Comparison of ENCODE assay signal across 15 cellular contexts in genomic region chr7:91242097-91242846, GRCh38. TPM values are rescaled to one million over a fixed set of nuclear protein-coding genes. Genes with fewer than 3 reads are reported as not detected.
DNase-seq lines count a peak whose midpoint lies in the region; TF ChIP-seq lines count a peak whose summit lies in the region.
"Had no signal": no experiment of that assay in that cellular context is flagged by ENCODE, and none has a peak within 500 bp of the region (broad histone marks: within the 10 kb centered on the region; RNA-seq: fewer than 3 reads in every experiment).

No MANE protein-coding gene starts in this region.

- H3K27ac ChIP-seq in prostate gland, result no peak overlapping the region
- H3K27ac ChIP-seq: C4-2B had no signal

- H3K27me3 Mint-ChIP-seq in HFFc6 (ENCODE audit: insufficient read depth), result no peaks in the 10 kb centered on the region; the same call in 1 of the 2 replicates

- no peaks in the 10 kb centered on the region for H3K9me3 ChIP-seq in prostate gland
- H3K9me3 ChIP-seq: HAP-1 had no signal

- peaks cover 61% of the 10 kb centered on the region for H3K4me1 Mint-ChIP-seq in HFFc6 (ENCODE audit: low read depth)
- H3K4me1 Mint-ChIP-seq: activated naive CD4-positive, alpha-beta T cell treated with anti-CD3 and anti-CD28 coated beads, Interleukin-2, amount 50 U/mL, for 24 hours; natural killer cell had no signal

- H3K4me1 ChIP-seq in prostate gland (replicated peaks), result no peaks in the 10 kb centered on the region

- no peaks in the 10 kb centered on the region for H3K9me3 Mint-ChIP-seq in HFFc6
- H3K9me3 Mint-ChIP-seq: activated naive CD4-positive, alpha-beta T cell treated with anti-CD3 and anti-CD28 coated beads, Interleukin-2, amount 50 U/mL, for 24 hours; natural killer cell had no signal

- no peaks in the 10 kb centered on the region for H3K36me3 ChIP-seq in prostate gland
- H3K36me3 ChIP-seq: HAP-1 had no signal

- peak overlapping the region; percentile 45; the same call in 1 of the 2 replicates for H3K4me3 Mint-ChIP-seq in HFFc6
- H3K4me3 Mint-ChIP-seq: activated naive CD4-positive, alpha-beta T cell treated with anti-CD3 and anti-CD28 coated beads, Interleukin-2, amount 50 U/mL, for 24 hours; natural killer cell had no signal

- peak overlapping the region; percentile 63 for H3K27ac Mint-ChIP-seq in HFFc6
- H3K27ac Mint-ChIP-seq: activated naive CD4-positive, alpha-beta T cell treated with anti-CD3 and anti-CD28 coated beads, Interleukin-2, amount 50 U/mL, for 24 hours; natural killer cell had no signal

- H3K4me3 ChIP-seq in prostate gland, result no peak overlapping the region
- H3K4me3 ChIP-seq: HAP-1 had no signal

- DNase-seq in Caki2 (ENCODE audit: low read depth) (peak; percentile 22), HFFc6 (peak; percentile 67), amniotic epithelial cell (ENCODE audit: low read depth) (peak; percentile 52), left kidney (ENCODE audit: low read depth, low spot score) (peak; percentile 48), pons (ENCODE audit: low spot score) (no peak), NCI-H446 (lab: John Stamatoyannopoulos, UW) (no peak), prostate gland (ENCODE audit: low spot score) (no peak), cardiac septum (ENCODE audit: low spot score) (no peak)
- DNase-seq: activated CD8-positive, alpha-beta memory T cell treated with anti-CD3 and anti-CD28 coated beads, Interleukin-2, amount 50 U/mL, for 48 hours; left cardiac atrium; natural killer cell; NK-92 treated with Interleukin-12 subunit alpha and Interleukin-12 subunit beta, amount 100 ng/mL, for 24 hours had no signal

- 59% methylated on average over 8 of the region's 8 CpGs for WGBS in prostate gland

- TF ChIP-seq CTCF in HFFc6 (IDR thresholded peaks at IDR 0.05) (no peak), prostate gland (IDR thresholded peaks at IDR 0.05) (no peak)

- in situ Hi-C loops in Caki2 (cut with HindIII; ENCODE audit: low pct_unique_long_range_greater_than_20kb, low sequenced_read_pairs), result no loop called here

- intact Hi-C loops in prostate gland (cut with DNase I) (no loop called here), cardiac septum (cut with DNase I) (no loop called here)

- no peaks in the 10 kb centered on the region for H3K27me3 ChIP-seq in prostate gland (replicated peaks; ENCODE audit: insufficient read depth)

- TF ChIP-seq POLR2A in prostate gland (IDR thresholded peaks at IDR 0.05), result no peak

- no peaks in the 10 kb centered on the region for H3K36me3 Mint-ChIP-seq in HFFc6 (ENCODE audit: low read depth)
- H3K36me3 Mint-ChIP-seq: activated naive CD4-positive, alpha-beta T cell treated with anti-CD3 and anti-CD28 coated beads, Interleukin-2, amount 50 U/mL, for 24 hours; natural killer cell had no signal

RNA-seq across cellular contexts. Expression of gene FZD1, which starts 22.0 kb away (rescaled TPM):
- 5.2 and 5.6 TPM in 2 replicates for total RNA-seq in Caki2 (2014; rRNA removed; shearing (Covaris generic); ENCODE audit: low replicate concordance)
- total RNA-seq in HFFc6 (2021; fragmentation: NEBNext Ultra II Directional; extraction: Animal tissue kit (Norgen Biotek cat#: 25700)), result 10 to 100 TPM in 3 of 6 experiments, 1 to 10 TPM in 3; 9.0 to 11.1 (median 9.9) TPM
- total RNA-seq in prostate gland (10 to 100 TPM; 26.6 to 56.9 TPM), cardiac septum (23.1 TPM)

Comparison
In these comparisons a context has a peak if more than half of its experiments do, and no peak if none do; other contexts are left out.
1. DNase-seq: peak in Caki2 (single experiment), HFFc6 (single experiment), amniotic epithelial cell (single experiment) and left kidney (single experiment); none in pons (single experiment), NCI-H446 (0 of 2), prostate gland (single experiment) and cardiac septum (single experiment).